7 cellular contexts compared by ENCODE assay signal in the genomic region with DNA sequence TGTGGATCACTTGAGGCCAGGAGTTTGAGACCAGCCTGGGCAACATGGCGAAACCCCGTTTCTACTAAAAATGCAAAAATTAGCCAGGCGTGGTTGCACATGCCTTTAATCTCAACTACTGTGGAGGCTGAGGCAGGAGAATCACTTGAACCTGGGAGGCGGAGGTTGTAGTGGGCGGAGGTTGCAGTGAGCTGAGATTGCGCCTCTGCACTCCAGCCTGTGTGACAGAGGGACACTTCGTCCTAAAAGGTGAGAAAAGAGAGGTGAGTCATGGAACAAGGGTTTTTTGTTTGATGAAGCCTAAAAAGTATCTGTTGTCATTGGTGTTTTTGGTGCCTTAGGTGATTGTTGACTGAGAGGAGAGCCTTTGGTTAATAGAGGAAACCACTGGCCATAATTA. TPM values are rescaled to one million over a fixed set of nuclear protein-coding genes. Genes with fewer than 3 reads are reported as not detected.
DNase-seq lines count a peak whose midpoint lies in the region; TF ChIP-seq lines count a peak whose summit lies in the region.
"Not testable (repeated sequence)": the region's sequence is repeated elsewhere in the genome, so short reads cannot be mapped to it uniquely, and the experiment has no call there.

No MANE protein-coding gene starts in this region.

- not testable (repeated sequence) for H3K9ac ChIP-seq in endodermal cell (ENCODE audit: extremely low read depth, low read length, poor library complexity, severe bottlenecking)

- POLR2A ChIA-PET in activated CD4-positive, alpha-beta memory T cell treated with anti-CD3 and anti-CD28 coated beads, Interleukin-2, amount 10 ng/mL, durations not matched to agents 7 days and 5 days (lab: Charles Lee) = not testable (repeated sequence)

- H3K4me3 Mint-ChIP-seq in HFFc6; T-helper 1 cell treated with Interleukin-12 subunit alpha and Interleukin-12 subunit beta and Interleukin-4 antibody, amounts not matched to agents 30 μg/mL and 1 μg/mL, for 36 hours; activated CD4-positive, alpha-beta memory T cell treated with anti-CD3 and anti-CD28 coated beads, Interleukin-2, amount 10 ng/mL, durations not matched to agents 7 days and 5 days; activated naive CD4-positive, alpha-beta T cell treated with anti-CD3 and anti-CD28 coated beads, Interleukin-2, amount 10 ng/mL, durations not matched to agents 7 days and 5 days; endodermal cell: not testable (repeated sequence)

- H3K9me3 ChIP-seq in DOHH2 (ENCODE audit: control insufficient read depth, insufficient read depth, low read length); endodermal cell (ENCODE audit: control insufficient read depth, low read length): not testable (repeated sequence)

- peaks cover 100% of the 10 kb centered on the region for H3K79me2 ChIP-seq in DOHH2 (ENCODE audit: control insufficient read depth, low read length)

- H3K9me2 ChIP-seq in DOHH2 (replicated peaks; ENCODE audit: control insufficient read depth, low read length) = not testable (repeated sequence)

- CTCF ChIA-PET in activated CD4-positive, alpha-beta memory T cell treated with anti-CD3 and anti-CD28 coated beads, Interleukin-2, amount 10 ng/mL, durations not matched to agents 7 days and 5 days (lab: Charles Lee) = interaction anchor here (1.4 kb wide), 1 partner anchor 8 kb away, joined by 8 read pairs; no protein-coding TSS in a partner anchor
- CTCF ChIA-PET in activated naive CD4-positive, alpha-beta T cell treated with anti-CD3 and anti-CD28 coated beads, Interleukin-2, amount 10 ng/mL, durations not matched to agents 7 days and 5 days (lab: Charles Lee) = not testable (repeated sequence)

- 91 to 95% methylated on average over 5 to 7 of the region's 7 CpGs for WGBS in endodermal cell (ENCODE audit: insufficient coverage in 1 of 2, insufficient read length in 1 of 2), 2 experiments

- H3K36me3 ChIP-seq in DOHH2 (ENCODE audit: control insufficient read depth, low read length) = peaks cover 37% of the 10 kb centered on the region
- peaks cover 36% of the 10 kb centered on the region for H3K36me3 ChIP-seq in endodermal cell (ENCODE audit: control insufficient read depth, insufficient read depth, low read length)

- H3K27ac Mint-ChIP-seq in HFFc6 (peak overlapping the region; percentile 47), endodermal cell (peak overlapping the region; percentile 82)
- H3K27ac Mint-ChIP-seq in T-helper 1 cell treated with Interleukin-12 subunit alpha and Interleukin-12 subunit beta and Interleukin-4 antibody, amounts not matched to agents 30 μg/mL and 1 μg/mL, for 36 hours = peak overlapping the region; percentile 81
- peak overlapping the region; percentile 56 for H3K27ac Mint-ChIP-seq in activated CD4-positive, alpha-beta memory T cell treated with anti-CD3 and anti-CD28 coated beads, Interleukin-2, amount 10 ng/mL, durations not matched to agents 7 days and 5 days
- H3K27ac Mint-ChIP-seq in activated naive CD4-positive, alpha-beta T cell treated with anti-CD3 and anti-CD28 coated beads, Interleukin-2, amount 10 ng/mL, durations not matched to agents 7 days and 5 days = peak overlapping the region; percentile 50

- not testable (repeated sequence) for H3F3A ChIP-seq in DOHH2 (ENCODE audit: control insufficient read depth, insufficient read depth)

- H3K4me3 ChIP-seq in DOHH2 (ENCODE audit: low read length); endodermal cell (ENCODE audit: low read length): not testable (repeated sequence)

- H3K27me3 ChIP-seq in DOHH2 (ENCODE audit: control insufficient read depth, low read length); endodermal cell (ENCODE audit: control insufficient read depth, insufficient read depth, low read length, poor library complexity, severe bottlenecking): not testable (repeated sequence)

- not testable (repeated sequence) for H3K36me3 Mint-ChIP-seq in HFFc6 (ENCODE audit: low read depth); T-helper 1 cell treated with Interleukin-12 subunit alpha and Interleukin-12 subunit beta and Interleukin-4 antibody, amounts not matched to agents 30 μg/mL and 1 μg/mL, for 36 hours (ENCODE audit: low read depth)
- peaks cover 37% of the 10 kb centered on the region for H3K36me3 Mint-ChIP-seq in activated CD4-positive, alpha-beta memory T cell treated with anti-CD3 and anti-CD28 coated beads, Interleukin-2, amount 10 ng/mL, durations not matched to agents 7 days and 5 days (ENCODE audit: low read depth)
- peaks cover 27% of the 10 kb centered on the region for H3K36me3 Mint-ChIP-seq in activated naive CD4-positive, alpha-beta T cell treated with anti-CD3 and anti-CD28 coated beads, Interleukin-2, amount 10 ng/mL, durations not matched to agents 7 days and 5 days
- H3K36me3 Mint-ChIP-seq in endodermal cell (ENCODE audit: low read depth) = peaks cover 26% of the 10 kb centered on the region

- 0 out of 2 replicates have a peak overlapping the region, but pooled peaks have one; percentile 12 for H3K4me2 ChIP-seq in DOHH2 (ENCODE audit: low read length)

- H4K20me1 ChIP-seq in DOHH2 (ENCODE audit: control insufficient read depth, insufficient read depth, low read depth, low read length) = peaks cover 37% of the 10 kb centered on the region

- H3K27me3 Mint-ChIP-seq in HFFc6 (ENCODE audit: insufficient read depth); T-helper 1 cell treated with Interleukin-12 subunit alpha and Interleukin-12 subunit beta and Interleukin-4 antibody, amounts not matched to agents 30 μg/mL and 1 μg/mL, for 36 hours (ENCODE audit: low read depth); activated CD4-positive, alpha-beta memory T cell treated with anti-CD3 and anti-CD28 coated beads, Interleukin-2, amount 10 ng/mL, durations not matched to agents 7 days and 5 days; activated naive CD4-positive, alpha-beta T cell treated with anti-CD3 and anti-CD28 coated beads, Interleukin-2, amount 10 ng/mL, durations not matched to agents 7 days and 5 days; endodermal cell (ENCODE audit: insufficient read depth): not testable (repeated sequence)

- DNase-seq in HFFc6; activated CD4-positive, alpha-beta memory T cell treated with anti-CD3 and anti-CD28 coated beads, Interleukin-2, amount 10 ng/mL, durations not matched to agents 7 days and 5 days; activated naive CD4-positive, alpha-beta T cell treated with anti-CD3 and anti-CD28 coated beads, Interleukin-2, amount 10 ng/mL, durations not matched to agents 7 days and 5 days; endodermal cell: not testable (repeated sequence)
- DNase-seq in stimulated activated CD4-positive, alpha-beta T cell treated with anti-CD3 and anti-CD28 coated beads, Interleukin-15, amount 100 ng/mL, for 24 hours = peak; percentile 47

- H3K4me1 Mint-ChIP-seq in HFFc6 (ENCODE audit: low read depth) (peaks cover 42% of the 10 kb centered on the region), endodermal cell (peaks cover 16% of the 10 kb centered on the region)
- peaks cover 43% of the 10 kb centered on the region for H3K4me1 Mint-ChIP-seq in T-helper 1 cell treated with Interleukin-12 subunit alpha and Interleukin-12 subunit beta and Interleukin-4 antibody, amounts not matched to agents 30 μg/mL and 1 μg/mL, for 36 hours (ENCODE audit: low read depth)
- H3K4me1 Mint-ChIP-seq in activated CD4-positive, alpha-beta memory T cell treated with anti-CD3 and anti-CD28 coated beads, Interleukin-2, amount 10 ng/mL, durations not matched to agents 7 days and 5 days = peaks cover 56% of the 10 kb centered on the region
- H3K4me1 Mint-ChIP-seq in activated naive CD4-positive, alpha-beta T cell treated with anti-CD3 and anti-CD28 coated beads, Interleukin-2, amount 10 ng/mL, durations not matched to agents 7 days and 5 days = peaks cover 50% of the 10 kb centered on the region

- H3K4me1 ChIP-seq in DOHH2 (ENCODE audit: control insufficient read depth, low read length) = peaks cover 65% of the 10 kb centered on the region
- not testable (repeated sequence) for H3K4me1 ChIP-seq in endodermal cell (ENCODE audit: control insufficient read depth, insufficient read depth, low read length)

- not testable (repeated sequence) for TF ChIP-seq CTCF in DOHH2 (IDR thresholded peaks at IDR 0.05; ENCODE audit: low read depth, low read length, poor library complexity, severe bottlenecking); HFFc6 (IDR thresholded peaks at IDR 0.05); endodermal cell (conservative IDR thresholded peaks at IDR 0.05)

- H3K27ac ChIP-seq in DOHH2 (ENCODE audit: low read depth, low read length); endodermal cell (ENCODE audit: low read depth, low read length): not testable (repeated sequence)

- not testable (repeated sequence) for H3K9me3 Mint-ChIP-seq in HFFc6; T-helper 1 cell treated with Interleukin-12 subunit alpha and Interleukin-12 subunit beta and Interleukin-4 antibody, amounts not matched to agents 30 μg/mL and 1 μg/mL, for 36 hours; activated CD4-positive, alpha-beta memory T cell treated with anti-CD3 and anti-CD28 coated beads, Interleukin-2, amount 10 ng/mL, durations not matched to agents 7 days and 5 days; activated naive CD4-positive, alpha-beta T cell treated with anti-CD3 and anti-CD28 coated beads, Interleukin-2, amount 10 ng/mL, durations not matched to agents 7 days and 5 days; endodermal cell

RNA-seq across cellular contexts. Expression of gene LMNB1, which starts 11.5 kb away (rescaled TPM):
- 10 to 100 TPM; 26.2 to 55.4 (median 51.0) TPM for total RNA-seq in HFFc6 (2021; fragmentation: NEBNext Ultra II Directional; extraction: Animal tissue kit (Norgen Biotek cat#: 25700))
- 100 to 1,000 TPM; 291 to 296 TPM for total RNA-seq in activated CD4-positive, alpha-beta memory T cell treated with anti-CD3 and anti-CD28 coated beads, Interleukin-2, amount 10 ng/mL, durations not matched to agents 7 days and 5 days
- 100 to 1,000 TPM; 185 to 205 TPM for total RNA-seq in endodermal cell
- polyA plus RNA-seq in endodermal cell (2013, experiment 1 of 2) = 204 TPM
- polyA plus RNA-seq in endodermal cell (2013, experiment 2 of 2) = 208 TPM
